Comparison of ENCODE assay signal across 8 cellular contexts in genomic region chr3:122258757-122259371, GRCh38.
A peak's percentile ranks its signal among the peaks of the same experiment; 100 is the strongest.
DNase-seq lines count a peak whose midpoint lies in the region; ATAC-seq, FAIRE-seq and TF ChIP-seq lines count a peak whose summit lies in the region.

No MANE protein-coding gene starts in this region.

- ATAC-seq in HG02588 (IDR thresholded peaks at IDR 0.05; ENCODE audit: unreplicated experiment): peak; percentile 78

- peak; percentile 9 for DNase-seq in activated gamma-delta T cell treated with Interleukin-2 at 50 U/mL for 16 hours
- DNase-seq in activated gamma-delta T cell (lab: John Stamatoyannopoulos, UW): no peak
- peak; percentile 45 for DNase-seq in NCI-H1092 treated with DMSO at 0.1 percent for 48 hours (lab: John Stamatoyannopoulos, UW)
- DNase-seq in T-helper 2 cell: peak in 3 of 5 experiments; percentile 10 to 78 (median 10)
- DNase-seq in bronchial epithelial cell (ENCODE audit: low read depth): peak; percentile 66
- peak; percentile 53 for DNase-seq in kidney glomerular epithelial cell (lab: John Stamatoyannopoulos, UW)
- peak; percentile 5 for DNase-seq in stimulated activated CD8-positive, alpha-beta memory T cell treated with anti-CD3 and anti-CD28 coated beads, Interleukin-12 subunit alpha, Interleukin-12 subunit beta, amount 100 ng/mL, for 1 hour (ENCODE audit: low read depth)

- no peak overlapping the region for H3K4me3 ChIP-seq in bronchial epithelial cell (ENCODE audit: low read depth, low read length)

- peak; percentile 79 for FAIRE-seq in bronchial epithelial cell (lab: Jason Lieb, UNC)

- no peaks in the 10 kb centered on the region for H3K36me3 ChIP-seq in bronchial epithelial cell (ENCODE audit: control insufficient read depth, insufficient read depth, low read length)

- peak; percentile 77 for TF ChIP-seq CTCF in bronchial epithelial cell (IDR thresholded peaks at IDR 0.05; ENCODE audit: insufficient read depth, low read length, severe bottlenecking)

- H3K27me3 ChIP-seq in bronchial epithelial cell (ENCODE audit: control insufficient read depth, insufficient read depth, low read length): peaks cover 2% of the 10 kb centered on the region
